12 cellular contexts compared by ENCODE assay signal in the genomic region with DNA sequence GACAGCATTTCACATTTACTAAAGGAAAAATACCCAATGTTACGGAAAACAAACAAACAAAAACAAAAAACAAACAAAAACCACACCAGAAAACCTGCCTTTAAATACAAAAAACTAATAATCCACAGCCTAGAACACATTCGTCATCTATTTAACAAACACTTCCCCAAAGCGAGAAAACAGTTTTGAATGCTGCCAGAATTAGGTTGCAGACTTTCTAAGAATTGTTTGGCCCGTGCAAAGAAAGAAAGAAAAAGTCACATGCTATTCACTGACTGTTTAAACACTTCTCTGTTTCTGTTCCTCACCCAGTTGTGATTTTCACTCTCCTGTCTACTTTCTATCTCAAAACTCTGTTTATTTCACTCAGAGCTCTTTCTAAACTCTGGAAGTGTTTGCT. TPM values are rescaled to one million over a fixed set of nuclear protein-coding genes. Genes with fewer than 3 reads are reported as not detected.
DNase-seq lines count a peak whose midpoint lies in the region; ATAC-seq and TF ChIP-seq lines count a peak whose summit lies in the region.
"Had no signal": no experiment of that assay in that cellular context is flagged by ENCODE, and none has a peak within 500 bp of the region (broad histone marks: within the 10 kb centered on the region; RNA-seq: fewer than 3 reads in every experiment).

No MANE protein-coding gene starts in this region.

- DNase-seq in SIG-M5 treated with dmso at 0.1 percent for 504 hours (lab: John Stamatoyannopoulos, UW; ENCODE audit: unreplicated experiment) (peak; percentile 64), SIG-M5 (lab: John Stamatoyannopoulos, UW) (no peak), spleen (no peak), NCI-H1436 (lab: John Stamatoyannopoulos, UW) (no peak), putamen (ENCODE audit: low spot score) (no peak)
- no peak for DNase-seq in central memory CD4-positive, alpha-beta T cell
- DNase-seq: stimulated activated CD8-positive, alpha-beta memory T cell treated with anti-CD3 and anti-CD28 coated beads, Interleukin-4, amount 100 ng/mL, for 48 hours had no signal

- H3K4me2 ChIP-seq in KMS-11 = peak overlapping the region; percentile 27; the same call in 1 of the 2 replicates

- H3K4me3 ChIP-seq in KMS-11 (IDR thresholded peaks at IDR 0.05; ENCODE audit: insufficient read depth, low read depth, low read length) = no peak overlapping the region
- no peak overlapping the region for H3K4me3 ChIP-seq in spleen

- no peak overlapping the region for H3K9ac ChIP-seq in KMS-11

- no peak overlapping the region for H3K27ac ChIP-seq in KMS-11
- H3K27ac ChIP-seq in spleen = peak overlapping the region in 6 of 8 donors; percentile 16 to 80 (median 74)
- H3K27ac ChIP-seq: 22Rv1 had no signal

- H3K4me1 ChIP-seq in KMS-11 (ENCODE audit: low read depth, poor library complexity, severe bottlenecking) (peaks cover 42% of the 10 kb centered on the region), spleen (peaks cover 0 to 21% (median 4%) of the 10 kb centered on the region in 6 donors)

- no peak for TF ChIP-seq CTCF in KMS-11 (conservative IDR thresholded peaks at IDR 0.05; ENCODE audit: low read depth, low read length)
- TF ChIP-seq CTCF in spleen (IDR thresholded peaks at IDR 0.05 in 8 of 11, conservative IDR thresholded peaks at IDR 0.05 in 3 of 11) = no peak

- WGBS in spleen, 5 donors = 34 to 46% (median 40%) methylated on average over 4 of the region's 4 CpGs

- H3K79me2 ChIP-seq in KMS-11 (ENCODE audit: insufficient read depth, low read depth) = no peaks in the 10 kb centered on the region

- intact Hi-C loops in spleen (cut with DNase I; ENCODE audit: low total_unique reads) = no loop called here

- no peak for TF ChIP-seq POLR2A in spleen (IDR thresholded peaks at IDR 0.05)

- no peaks in the 10 kb centered on the region for H3K9me3 ChIP-seq in spleen

- no peaks in the 10 kb centered on the region for H4K20me1 ChIP-seq in KMS-11 (ENCODE audit: insufficient read depth)

- no peak overlapping the region for H2AFZ ChIP-seq in KMS-11 (ENCODE audit: low read depth)

- H3K27me3 ChIP-seq in KMS-11 (ENCODE audit: insufficient read depth, low read depth) (no peaks in the 10 kb centered on the region), spleen (replicated peaks in 1 of 7) (no peaks in the 10 kb centered on the region)

- ATAC-seq in HG02678 (IDR thresholded peaks at IDR 0.05; ENCODE audit: unreplicated experiment) = peak; percentile 96
- ATAC-seq: activated CD4-positive, CD25-positive, alpha-beta regulatory T cell treated with anti-CD3 and anti-CD28 coated beads, Interleukin-2, amount 50 U/mL, for 24 hours had no signal

- H3K36me3 ChIP-seq in KMS-11 (ENCODE audit: insufficient read depth) (no peaks in the 10 kb centered on the region), spleen (no peaks in the 10 kb centered on the region)

RNA-seq across cellular contexts. Expression of gene BCAS1, which starts 52.5 kb away (rescaled TPM):
- total RNA-seq in spleen = 1 to 10 TPM in 1 of 7 donors, under 1 TPM in 4, not detected in 2; 0.23 to 1.3 (median 0.44) TPM
- under 1 TPM; 0.33 to 0.99 (median 0.93) TPM for polyA plus RNA-seq in spleen
- total RNA-seq: glomerular endothelial cell had no signal
